In the genomic region with DNA sequence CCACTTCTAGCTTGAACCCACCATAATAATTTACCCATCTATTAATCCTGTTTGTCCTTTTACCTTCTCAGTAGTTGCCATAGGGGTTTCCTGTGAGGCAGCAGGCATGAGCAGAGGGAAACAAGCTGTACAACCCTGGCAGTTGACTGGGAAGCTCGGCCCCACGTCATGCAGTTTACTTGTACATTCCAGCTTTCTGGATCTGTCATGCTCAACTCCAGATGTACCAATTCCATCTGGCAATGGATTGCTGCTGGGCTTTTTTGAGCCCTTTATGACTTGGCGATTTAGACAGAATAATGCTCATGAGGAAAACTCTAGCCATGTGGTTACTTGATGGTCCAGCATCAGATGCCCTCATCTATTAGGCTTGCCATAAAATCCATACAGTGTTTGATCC, we compare ENCODE assay signal across 20 cellular contexts.
"Had no signal": no experiment of that assay in that cellular context is flagged by ENCODE, and none has a peak within 500 bp of the region (broad histone marks: within the 10 kb centered on the region; RNA-seq: fewer than 3 reads in every experiment).

No MANE protein-coding gene starts in this region.

- H3K27ac Mint-ChIP-seq: activated CD4-positive, alpha-beta T cell treated with anti-CD3 and anti-CD28 coated beads, Interleukin-2, amount 10 ng/mL, durations not matched to agents 7 days and 5 days; activated CD8-positive, alpha-beta T cell treated with anti-CD3 and anti-CD28 coated beads, Interleukin-2, amount 10 ng/mL, durations not matched to agents 7 days and 5 days; activated naive CD8-positive, alpha-beta T cell treated with anti-CD3 and anti-CD28 coated beads, Interleukin-2, amount 10 ng/mL, durations not matched to agents 7 days and 5 days; activated T-cell treated with anti-CD3 and anti-CD28 coated beads, Interleukin-2, amount 50 U/mL, for 24 hours; activated T-helper 2 cell treated with anti-CD3 and anti-CD28 coated beads, Interferon-gamma antibody, Interleukin-2, Interleukin-4, amounts not matched to agents 10 μg/mL and 5 μg/mL and 100 μg/mL, durations not matched to agents 14 hours and 24 hours and 36 hours; naive thymus-derived CD4-positive, alpha-beta T cell; neural progenitor cell had no signal

- H3K36me3 ChIP-seq: neural progenitor cell, prostate gland, right atrium auricular region, tibial artery, uterus had no signal

- H3K4me3 Mint-ChIP-seq: activated CD4-positive, alpha-beta T cell treated with anti-CD3 and anti-CD28 coated beads, Interleukin-2, amount 10 ng/mL, durations not matched to agents 7 days and 5 days; activated CD8-positive, alpha-beta T cell treated with anti-CD3 and anti-CD28 coated beads, Interleukin-2, amount 10 ng/mL, durations not matched to agents 7 days and 5 days; activated naive CD8-positive, alpha-beta T cell treated with anti-CD3 and anti-CD28 coated beads, Interleukin-2, amount 10 ng/mL, durations not matched to agents 7 days and 5 days; activated T-cell treated with anti-CD3 and anti-CD28 coated beads, Interleukin-2, amount 50 U/mL, for 24 hours; naive thymus-derived CD4-positive, alpha-beta T cell; neural progenitor cell had no signal

- H3K4me3 ChIP-seq: dorsolateral prefrontal cortex, neural progenitor cell, prostate gland, right atrium auricular region, skin epidermis, tibial artery, uterus had no signal

- H3K9me3 Mint-ChIP-seq: activated T-cell treated with anti-CD3 and anti-CD28 coated beads, Interleukin-2, amount 50 U/mL, for 24 hours; activated T-helper 2 cell treated with anti-CD3 and anti-CD28 coated beads, Interferon-gamma antibody, Interleukin-2, Interleukin-4, amounts not matched to agents 10 μg/mL and 5 μg/mL and 100 μg/mL, durations not matched to agents 14 hours and 24 hours and 36 hours; neural progenitor cell had no signal

- H3K27me3 ChIP-seq: dorsolateral prefrontal cortex, neural progenitor cell, right atrium auricular region, tibial artery, uterus had no signal

- H2AFZ ChIP-seq: neural progenitor cell had no signal

- H3K9me3 ChIP-seq: prostate gland, right atrium auricular region, tibial artery, uterus had no signal

- H3K4me1 ChIP-seq: prostate gland, right atrium auricular region, uterus had no signal

- DNase-seq: activated CD4-positive, alpha-beta T cell treated with anti-CD3 and anti-CD28 coated beads, Interleukin-2, amount 10 ng/mL, durations not matched to agents 7 days and 5 days; activated CD8-positive, alpha-beta T cell treated with anti-CD3 and anti-CD28 coated beads, Interleukin-2, amount 10 ng/mL, durations not matched to agents 7 days and 5 days; activated naive CD4-positive, alpha-beta T cell treated with Interleukin-2 at 50 U/mL for 16 hours; activated naive CD8-positive, alpha-beta T cell treated with anti-CD3 and anti-CD28 coated beads, Interleukin-2, amount 10 ng/mL, durations not matched to agents 7 days and 5 days; activated T-cell treated with anti-CD3 and anti-CD28 coated beads, Interleukin-2, amount 50 U/mL, for 24 hours; amygdala; dorsolateral prefrontal cortex; mesendoderm; naive thymus-derived CD4-positive, alpha-beta T cell; stimulated activated naive CD8-positive, alpha-beta T cell treated with anti-CD3 and anti-CD28 coated beads, Interleukin-15, Interleukin-2, amounts not matched to agents 100 U/mL and 50 U/mL, for 24 hours; substantia nigra; T-helper 9 cell; tibial artery; uterus had no signal

- H3K4me1 Mint-ChIP-seq: neural progenitor cell had no signal

- H3K27ac ChIP-seq: dorsolateral prefrontal cortex, neural progenitor cell, prostate gland, right atrium auricular region, skin epidermis, tibial artery, uterus had no signal

- ATAC-seq: activated CD4-positive, CD25-positive, alpha-beta regulatory T cell treated with anti-CD3 and anti-CD28 coated beads, Interleukin-2, amount 50 U/mL, for 24 hours; activated CD8-positive, alpha-beta T cell treated with anti-CD3 and anti-CD28 coated beads, Interleukin-2, amount 10 ng/mL, durations not matched to agents 7 days and 5 days; naive thymus-derived CD4-positive, alpha-beta T cell; stimulated activated naive CD8-positive, alpha-beta T cell treated with anti-CD3 and anti-CD28 coated beads, Interleukin-15, Interleukin-2, amounts not matched to agents 100 U/mL and 50 U/mL, for 24 hours had no signal

- H3K9ac ChIP-seq: neural progenitor cell had no signal

- H3K4me2 ChIP-seq: neural progenitor cell had no signal

- H3K27me3 Mint-ChIP-seq: activated CD4-positive, alpha-beta T cell treated with anti-CD3 and anti-CD28 coated beads, Interleukin-2, amount 10 ng/mL, durations not matched to agents 7 days and 5 days; activated T-cell treated with anti-CD3 and anti-CD28 coated beads, Interleukin-2, amount 50 U/mL, for 24 hours had no signal

- H3K36me3 Mint-ChIP-seq: activated naive CD8-positive, alpha-beta T cell treated with anti-CD3 and anti-CD28 coated beads, Interleukin-2, amount 10 ng/mL, durations not matched to agents 7 days and 5 days; naive thymus-derived CD4-positive, alpha-beta T cell; neural progenitor cell had no signal
